19 cellular contexts compared by ENCODE assay signal in genomic region chr21:36773995-36774394, GRCh38.
DNase-seq lines count a peak whose midpoint lies in the region; ATAC-seq, FAIRE-seq and TF ChIP-seq lines count a peak whose summit lies in the region.
"Had no signal": no experiment of that assay in that cellular context is flagged by ENCODE, and none has a peak within 500 bp of the region (broad histone marks: within the 10 kb centered on the region; RNA-seq: fewer than 3 reads in every experiment).

No MANE protein-coding gene starts in this region.

- peaks cover 0 to 8% of the 10 kb centered on the region in 2 donors for H3K4me1 Mint-ChIP-seq in immature natural killer cell

- no peak overlapping the region for H3K27ac Mint-ChIP-seq in immature natural killer cell
- H3K27ac Mint-ChIP-seq: CD4-positive, alpha-beta memory T cell; HFFc6 had no signal

- H3K4me2 ChIP-seq in K562 (ENCODE audit: insufficient read depth, low read length): no peak overlapping the region

- H3K27me3 Mint-ChIP-seq in immature natural killer cell (ENCODE audit: low read depth in 3 of 3): no peaks in the 10 kb centered on the region
- H3K27me3 Mint-ChIP-seq: CD4-positive, alpha-beta memory T cell had no signal

- no peak overlapping the region for H2AFZ ChIP-seq in K562 (ENCODE audit: low read depth, low read length)

- no peaks in the 10 kb centered on the region for H3K79me2 ChIP-seq in K562 (ENCODE audit: control insufficient read depth, insufficient read depth, low read length)

- no peak for TF ChIP-seq EP300 in K562 (IDR thresholded peaks at IDR 0.05; ENCODE audit: low read length)

- H3K4me1 ChIP-seq in RWPE2 (ENCODE audit: insufficient read depth, poor library complexity, severe bottlenecking) (peaks cover 11% of the 10 kb centered on the region), K562 (replicated peaks in 1 of 2; ENCODE audit: control insufficient read depth in 2 of 2, insufficient read depth in 2 of 2, low read length in 2 of 2) (0 out of 5 replicates have a peak, but pooled peaks cover 0 to 3% of the 10 kb centered on the region in 2 experiments), psoas muscle (peaks cover 15% of the 10 kb centered on the region)
- H3K4me1 ChIP-seq: BE2C had no signal

- H3K36me3 ChIP-seq in RWPE2 (ENCODE audit: low read depth): no peaks in the 10 kb centered on the region
- H3K36me3 ChIP-seq in K562 (ENCODE audit: control insufficient read depth, insufficient read depth, low read length): no peaks in the 10 kb centered on the region
- no peaks in the 10 kb centered on the region for H3K36me3 ChIP-seq in psoas muscle (ENCODE audit: insufficient read depth in 1 of 2, low read depth in 1 of 2)
- H3K36me3 ChIP-seq: BE2C had no signal

- BruUV-seq in K562 (replicated peaks; lab: Mats Ljungman, UMichigan): no TSS peak

- H3K36me3 Mint-ChIP-seq in immature natural killer cell: no peaks in the 10 kb centered on the region

- TF ChIP-seq CTCF in RWPE2 (IDR thresholded peaks at IDR 0.05; ENCODE audit: poor library complexity, severe bottlenecking): no peak
- no peak for TF ChIP-seq CTCF in K562 (IDR thresholded peaks at IDR 0.05 in 2 of 3, conservative IDR thresholded peaks at IDR 0.05 in 1 of 3; ENCODE audit: insufficient read depth in 2 of 3, low read depth in 1 of 3, low read length in 3 of 3)
- no peak for TF ChIP-seq CTCF in psoas muscle (IDR thresholded peaks at IDR 0.05)

- 36% methylated on average over 8 of the region's 8 CpGs for WGBS in K562 (ENCODE audit: insufficient coverage, low coverage, missing lambda C conversion rate)
- 51 to 78% (median 63%) methylated on average over 8 of the region's 8 CpGs for WGBS in psoas muscle, 3 donors

- TF ChIP-seq RAD21 in K562 (CRISPR knock-in tag; conservative IDR thresholded peaks at IDR 0.05 in 1 of 2, IDR thresholded peaks at IDR 0.05 in 1 of 2): no peak

- no peak for FAIRE-seq in K562 (lab: Jason Lieb, UNC)
- FAIRE-seq: A549, G401.6, GM12892, H1, HepG2, HTR-8/SVneo had no signal

- ATAC-seq in RWPE2 (ENCODE audit: low read depth): no peak
- ATAC-seq in K562: 0 out of 3 replicates have a peak, but pooled peaks have one; percentile 38
- ATAC-seq in esophagus mucosa: peak; percentile 12
- no peak for ATAC-seq in psoas muscle

- H3K27me3 ChIP-seq in RWPE2 (ENCODE audit: insufficient read depth, poor library complexity, severe bottlenecking): no peaks in the 10 kb centered on the region
- H3K27me3 ChIP-seq in K562 (ENCODE audit: control insufficient read depth in 2 of 2, insufficient read depth in 2 of 2, low read length in 2 of 2): no peaks in the 10 kb centered on the region
- H3K27me3 ChIP-seq in psoas muscle (ENCODE audit: insufficient read depth in 3 of 3, low read length in 2 of 3): no peaks in the 10 kb centered on the region
- H3K27me3 ChIP-seq: BE2C had no signal

- no peak overlapping the region for H3K9ac ChIP-seq in K562 (ENCODE audit: insufficient read depth in 1 of 2, low read depth in 2 of 2, low read length in 2 of 2)

- no peaks in the 10 kb centered on the region for H4K20me1 ChIP-seq in K562 (replicated peaks; ENCODE audit: control insufficient read depth, insufficient read depth, low read length)

- DNase-seq in RWPE2 (ENCODE audit: low spot score) (no peak), K562 (ENCODE audit: extremely low read depth in 1 of 4, low spot score in 3 of 4) (no peak), psoas muscle (no peak), NCI-H1092 (lab: John Stamatoyannopoulos, UW) (no peak), NAMALWA (ENCODE audit: low spot score) (no peak), immature natural killer cell (no peak)
- DNase-seq: BE2C; CD4-positive, alpha-beta memory T cell; EL; HCEC 1CT; HFFc6 had no signal

- peak overlapping the region; percentile 33 for H3K27ac ChIP-seq in RWPE2 (ENCODE audit: poor library complexity, severe bottlenecking)
- no peak overlapping the region for H3K27ac ChIP-seq in K562 (ENCODE audit: extremely low read depth, low read depth, low read length)
- peak overlapping the region; percentile 47 for H3K27ac ChIP-seq in psoas muscle
- H3K27ac ChIP-seq: C4-2B had no signal

- no peaks in the 10 kb centered on the region for H3K9me1 ChIP-seq in K562 (ENCODE audit: control insufficient read depth, insufficient read depth, low read length)

- H3K4me3 Mint-ChIP-seq in immature natural killer cell: no peak overlapping the region
- H3K4me3 Mint-ChIP-seq: CD4-positive, alpha-beta memory T cell; HFFc6 had no signal

- in situ Hi-C loops in K562 (cut with MboI): no loop called here

- no peak overlapping the region for H3K4me3 ChIP-seq in RWPE2 (ENCODE audit: severe bottlenecking)
- H3K4me3 ChIP-seq in K562: no peak overlapping the region
- no peak overlapping the region for H3K4me3 ChIP-seq in psoas muscle
- H3K4me3 ChIP-seq: A549 had no signal

- H3K9me3 Mint-ChIP-seq in immature natural killer cell: no peaks in the 10 kb centered on the region
- H3K9me3 Mint-ChIP-seq: CD4-positive, alpha-beta memory T cell; HFFc6 had no signal

- intact Hi-C loops in K562 (cut with micrococcal nuclease) (no loop called here), psoas muscle (cut with DNase I) (loop anchor here in 1 of 2 donors (10.0 kb wide), 1 partner anchor 61 kb away; no protein-coding TSS in a partner anchor)

- H3K9me3 ChIP-seq in RWPE2 (ENCODE audit: severe bottlenecking): no peaks in the 10 kb centered on the region
- H3K9me3 ChIP-seq in K562 (replicated peaks; ENCODE audit: control insufficient read depth, insufficient read depth, low read depth, low read length): no peaks in the 10 kb centered on the region
- H3K9me3 ChIP-seq in psoas muscle: no peaks in the 10 kb centered on the region
- H3K9me3 ChIP-seq: A549, BE2C had no signal

- CTCF ChIA-PET in K562 (lab: Yijun Ruan, JAX; ENCODE audit: low intra/inter-chr PET ratio): no interaction called here

- no peak for TF ChIP-seq POLR2A in K562 (conservative IDR thresholded peaks at IDR 0.05)

- POLR2A ChIA-PET in K562 (lab: Yijun Ruan, JAX): interaction anchor here (1.6 kb wide), 1 partner anchor 13 kb away, joined by 4 read pairs; no protein-coding TSS in a partner anchor

TF ChIP-seq in K562, 482 proteins besides CTCF, POLR2A, EP300 and RAD21 (continues in another document):
- TF ChIP-seq TCF7L2 (IDR thresholded peaks at IDR 0.05; ENCODE audit: low read depth, low read length): no peak
- TF ChIP-seq ZBTB26 (CRISPR knock-in tag; IDR thresholded peaks at IDR 0.05): no peak
- TF ChIP-seq, protein P1, sequence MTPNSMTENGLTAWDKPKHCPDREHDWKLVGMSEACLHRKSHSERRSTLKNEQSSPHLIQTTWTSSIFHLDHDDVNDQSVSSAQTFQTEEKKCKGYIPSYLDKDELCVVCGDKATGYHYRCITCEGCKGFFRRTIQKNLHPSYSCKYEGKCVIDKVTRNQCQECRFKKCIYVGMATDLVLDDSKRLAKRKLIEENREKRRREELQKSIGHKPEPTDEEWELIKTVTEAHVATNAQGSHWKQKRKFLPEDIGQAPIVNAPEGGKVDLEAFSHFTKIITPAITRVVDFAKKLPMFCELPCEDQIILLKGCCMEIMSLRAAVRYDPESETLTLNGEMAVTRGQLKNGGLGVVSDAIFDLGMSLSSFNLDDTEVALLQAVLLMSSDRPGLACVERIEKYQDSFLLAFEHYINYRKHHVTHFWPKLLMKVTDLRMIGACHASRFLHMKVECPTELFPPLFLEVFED (CRISPR knock-in tag; conservative IDR thresholded peaks at IDR 0.05): no peak
- TF ChIP-seq HNRNPLL (IDR thresholded peaks at IDR 0.05; ENCODE audit: low read depth, low read length, poor library complexity, severe bottlenecking): no peak
- TF ChIP-seq CREB3 (tag; conservative IDR thresholded peaks at IDR 0.05; ENCODE audit: low read depth): no peak
- no peak for TF ChIP-seq ZNF124 (CRISPR knock-in tag; IDR thresholded peaks at IDR 0.05)
- TF ChIP-seq ZMIZ1 (IDR thresholded peaks at IDR 0.05; ENCODE audit: low read depth in 2 of 2, low read length in 2 of 2): no peak

Comparison
In these comparisons a context has a peak if more than half of its experiments do, and no peak if none do; other contexts are left out.
1. ATAC-seq: peak in K562 (single experiment) and esophagus mucosa (single experiment); none in RWPE2 (single experiment) and psoas muscle (0 of 4).